ENCODE assay signal across 30 cellular contexts in the genomic region with DNA sequence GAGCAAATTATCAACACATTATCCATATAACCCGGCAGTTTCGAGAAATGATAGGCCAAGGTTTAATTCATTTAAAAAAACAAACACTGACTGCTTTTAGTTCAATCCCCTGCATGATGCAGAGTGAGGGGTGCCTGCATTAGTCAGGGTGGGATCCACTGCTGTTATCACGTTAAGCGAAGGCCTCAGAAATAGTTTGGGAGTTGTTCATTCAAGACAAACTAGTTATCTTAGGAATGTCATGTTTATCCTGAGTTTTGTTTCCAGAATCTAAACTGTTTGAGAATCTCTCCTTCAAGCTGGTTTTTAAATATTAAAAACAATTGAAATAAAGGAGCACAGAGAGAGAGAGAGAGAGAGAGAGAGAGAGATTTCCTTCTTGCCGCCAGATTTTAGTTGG.
"Had no signal": no experiment of that assay in that cellular context is flagged by ENCODE, and none has a peak within 500 bp of the region (broad histone marks: within the 10 kb centered on the region; RNA-seq: fewer than 3 reads in every experiment).

No MANE protein-coding gene starts in this region.

- ATAC-seq: naive thymus-derived CD8-positive, alpha-beta T cell; natural killer cell treated with Interleukin-12 subunit alpha and Interleukin-12 subunit beta and Interleukin-15 and Interleukin-18, amount 100 ng/mL, for 72 hours; psoas muscle; right cardiac atrium; right lobe of liver; stimulated activated memory B cell treated with anti-CD40 and anti-IgM and Interleukin-4, amounts not matched to agents 10 μg/mL and 1 μg/mL and 100 μg/mL, for 72 hours; stimulated activated naive CD8-positive, alpha-beta T cell treated with anti-CD3 and anti-CD28 coated beads, Interleukin-15, amount 100 ng/mL, for 72 hours; stimulated activated naive CD8-positive, alpha-beta T cell treated with anti-CD3 and anti-CD28 coated beads, Interleukin-15, Interleukin-2, amounts not matched to agents 100 U/mL and 50 U/mL, for 24 hours; upper lobe of right lung had no signal

- H3K79me2 ChIP-seq: parathyroid adenoma had no signal

- DNase-seq: naive thymus-derived CD8-positive, alpha-beta T cell; nephron progenitor cell; nucleus accumbens; ovary; posterior cingulate gyrus; psoas muscle; right cardiac atrium; right lobe of liver; sigmoid colon; small intestine; spleen; stimulated activated CD4-positive, alpha-beta T cell treated with anti-CD3 and anti-CD28 coated beads, Interleukin-12 subunit alpha, Interleukin-12 subunit beta, amount 100 ng/mL, for 4 hours; stimulated activated CD4-positive, alpha-beta T cell treated with anti-CD3 and anti-CD28 coated beads, Interleukin-1b, Interleukin-23, amount 100 ng/mL, for 48 hours; stimulated activated CD4-positive, alpha-beta T cell treated with anti-CD3 and anti-CD28 coated beads, Interleukin-4, amount 100 ng/mL, for 1 hour; stimulated activated CD4-positive, alpha-beta T cell treated with anti-CD3 and anti-CD28 coated beads, Interleukin-4, amount 100 ng/mL, for 4 hours; stimulated activated CD8-positive, alpha-beta memory T cell treated with anti-CD3 and anti-CD28 coated beads, Interleukin-4, amount 100 ng/mL, for 48 hours; stimulated activated naive CD4-positive, alpha-beta T cell; stimulated activated naive CD8-positive, alpha-beta T cell treated with anti-CD3 and anti-CD28 coated beads, Interleukin-15, amount 100 ng/mL, for 72 hours; stimulated activated naive CD8-positive, alpha-beta T cell treated with anti-CD3 and anti-CD28 coated beads, Interleukin-15, Interleukin-2, amounts not matched to agents 100 U/mL and 50 U/mL, for 24 hours; substantia nigra; testis; tibial artery; transverse colon; upper lobe of right lung; uterus had no signal

- H3K9me3 ChIP-seq: neutrophil, ovary, psoas muscle, right lobe of liver, sigmoid colon, spleen, suprapubic skin, testis, tibial artery, transverse colon, upper lobe of right lung, uterus had no signal

- FAIRE-seq: small intestine had no signal

- H3K27me3 ChIP-seq: neutrophil, ovary, right lobe of liver, sigmoid colon, suprapubic skin, testis, transverse colon, uterus had no signal

- H3K27ac ChIP-seq: neutrophil, ovary, parathyroid adenoma, psoas muscle, right lobe of liver, sigmoid colon, spleen, suprapubic skin, testis, tibial artery, transverse colon, upper lobe of right lung, uterus had no signal

- H3K4me3 ChIP-seq: ovary, psoas muscle, right lobe of liver, sigmoid colon, spleen, suprapubic skin, testis, tibial artery, transverse colon, upper lobe of right lung, uterus had no signal

- H3K36me3 ChIP-seq: neutrophil, ovary, right lobe of liver, sigmoid colon, spleen, suprapubic skin, tibial artery, transverse colon, upper lobe of right lung, uterus had no signal

- H3K4me1 ChIP-seq: parathyroid adenoma, psoas muscle, right lobe of liver, sigmoid colon, suprapubic skin, testis, tibial artery, transverse colon, upper lobe of right lung, uterus had no signal

- H3K9ac ChIP-seq: parathyroid adenoma had no signal

- H2AFZ ChIP-seq: parathyroid adenoma had no signal
